12 cellular contexts compared by ENCODE assay signal in the genomic region with DNA sequence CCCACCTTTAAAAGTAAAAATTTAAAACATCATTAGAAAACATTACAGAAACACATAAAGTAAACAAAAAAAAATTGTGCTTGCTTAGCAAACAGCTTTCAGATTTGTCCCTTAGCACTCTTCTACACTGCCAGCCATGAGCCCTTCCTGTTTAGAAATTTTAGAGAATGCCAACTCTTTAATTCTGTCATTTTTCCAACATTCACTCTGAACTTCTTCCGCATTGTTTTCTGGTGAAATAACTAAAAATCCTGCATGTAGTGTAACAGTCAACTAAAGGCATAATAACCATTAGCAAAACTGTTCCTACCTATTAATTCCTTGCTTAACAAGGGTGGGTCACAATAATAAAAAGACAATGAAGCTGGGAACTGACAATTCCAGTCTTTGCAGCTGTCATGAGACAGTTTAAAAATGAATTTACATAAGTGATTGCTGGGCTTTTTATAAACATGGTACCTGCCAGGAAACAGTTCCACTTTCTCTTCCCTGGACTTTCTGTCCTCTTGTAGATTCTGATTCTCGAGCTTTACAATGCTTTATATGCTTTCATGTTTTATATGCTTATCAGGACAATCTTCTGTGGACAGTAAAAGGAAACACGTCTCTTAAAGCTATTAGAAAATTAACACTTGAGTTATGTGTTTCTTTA. TPM values are rescaled to one million over a fixed set of nuclear protein-coding genes. Genes with fewer than 3 reads are reported as not detected.
DNase-seq lines count a peak whose midpoint lies in the region; ATAC-seq and TF ChIP-seq lines count a peak whose summit lies in the region.
"Had no signal": no experiment of that assay in that cellular context is flagged by ENCODE, and none has a peak within 500 bp of the region (broad histone marks: within the 10 kb centered on the region; RNA-seq: fewer than 3 reads in every experiment).

No MANE protein-coding gene starts in this region.

- H3K9me3 Mint-ChIP-seq in activated naive CD8-positive, alpha-beta T cell treated with anti-CD3 and anti-CD28 coated beads for 36 hours: no peaks in the 10 kb centered on the region
- H3K9me3 Mint-ChIP-seq: effector memory CD8-positive, alpha-beta T cell had no signal

- peaks cover 2% of the 10 kb centered on the region for H3K4me1 Mint-ChIP-seq in activated naive CD8-positive, alpha-beta T cell treated with anti-CD3 and anti-CD28 coated beads for 36 hours

- no peaks in the 10 kb centered on the region for H3K36me3 Mint-ChIP-seq in activated naive CD8-positive, alpha-beta T cell treated with anti-CD3 and anti-CD28 coated beads for 36 hours

- H3K27ac ChIP-seq in SJSA1 (peak overlapping the region; percentile 72), osteoblast (ENCODE audit: low read depth, low read length) (no peak overlapping the region)
- H3K27ac ChIP-seq: BLaER1 had no signal

- H3K27me3 ChIP-seq in SJSA1 (replicated peaks): no peaks in the 10 kb centered on the region
- H3K27me3 ChIP-seq in osteoblast (ENCODE audit: insufficient read depth, low read length): no peaks in the 10 kb centered on the region
- no peaks in the 10 kb centered on the region for H3K27me3 ChIP-seq in MG63
- H3K27me3 ChIP-seq: BLaER1 had no signal

- ATAC-seq in HG03025 (IDR thresholded peaks at IDR 0.05; ENCODE audit: low FRiP score, unreplicated experiment): no peak
- ATAC-seq: effector memory CD8-positive, alpha-beta T cell had no signal

- peaks cover 11% of the 10 kb centered on the region for H3K27me3 Mint-ChIP-seq in activated naive CD8-positive, alpha-beta T cell treated with anti-CD3 and anti-CD28 coated beads for 36 hours

- H3K4me2 ChIP-seq in osteoblast (ENCODE audit: insufficient read depth, low read length): peak overlapping the region; percentile 5
- H3K4me2 ChIP-seq: BLaER1, smooth muscle cell had no signal

- peaks cover 99% of the 10 kb centered on the region for H3K79me2 ChIP-seq in osteoblast (ENCODE audit: insufficient read depth, low read length)

- H3K4me1 ChIP-seq in SJSA1 (replicated peaks) (peaks cover 52% of the 10 kb centered on the region), osteoblast (ENCODE audit: insufficient read depth, low read length) (peaks cover 24% of the 10 kb centered on the region)

- H3K9me3 ChIP-seq in SJSA1 (replicated peaks) (no peaks in the 10 kb centered on the region), osteoblast (ENCODE audit: low read depth, low read length) (no peaks in the 10 kb centered on the region), MG63 (no peaks in the 10 kb centered on the region)

- peaks cover 85% of the 10 kb centered on the region for H4K20me1 ChIP-seq in osteoblast (ENCODE audit: insufficient read depth, low read length)
- H4K20me1 ChIP-seq: BLaER1 had no signal

- H2AFZ ChIP-seq in osteoblast (ENCODE audit: low read length): no peak overlapping the region

- H3K4me3 ChIP-seq in SJSA1: no peak overlapping the region
- H3K4me3 ChIP-seq in osteoblast (ENCODE audit: insufficient read depth, low read length): no peak overlapping the region
- H3K4me3 ChIP-seq in MG63: no peak overlapping the region; the same call in 1 of the 2 replicates
- H3K4me3 ChIP-seq: BLaER1, smooth muscle cell had no signal

- H3K36me3 ChIP-seq in SJSA1 (peaks cover 25% of the 10 kb centered on the region), osteoblast (ENCODE audit: insufficient read depth, low read length) (peaks cover 3% of the 10 kb centered on the region), MG63 (peaks cover 40% of the 10 kb centered on the region)

- no peak overlapping the region for H3K27ac Mint-ChIP-seq in activated naive CD8-positive, alpha-beta T cell treated with anti-CD3 and anti-CD28 coated beads for 36 hours
- H3K27ac Mint-ChIP-seq: effector memory CD8-positive, alpha-beta T cell had no signal

- TF ChIP-seq CTCF in osteoblast (IDR thresholded peaks at IDR 0.05; ENCODE audit: extremely low read depth, low read depth, low read length): no peak

- H3K4me3 Mint-ChIP-seq in activated naive CD8-positive, alpha-beta T cell treated with anti-CD3 and anti-CD28 coated beads for 36 hours: no peak overlapping the region
- H3K4me3 Mint-ChIP-seq: effector memory CD8-positive, alpha-beta T cell had no signal

- peak; percentile 38 for DNase-seq in AG20443 (ENCODE audit: low spot score)
- peak in 1 of 2 experiments; percentile 79 for DNase-seq in SJSA1 (ENCODE audit: low read depth in 1 of 2, low spot score in 2 of 2)
- DNase-seq in glomerular visceral epithelial cell (ENCODE audit: extremely low spot score): peak; percentile 18
- no peak for DNase-seq in osteoblast (ENCODE audit: insufficient read length, low spot score, missing footprints)
- DNase-seq in activated naive CD8-positive, alpha-beta T cell treated with anti-CD3 and anti-CD28 coated beads for 36 hours: no peak
- no peak for DNase-seq in MG63
- no peak for DNase-seq in SHP77 (lab: John Stamatoyannopoulos, UW)
- DNase-seq: activated CD4-positive, CD25-positive, alpha-beta regulatory T cell treated with anti-CD3 and anti-CD28 coated beads, Interleukin-2, amount 50 U/mL, for 72 hours; effector memory CD8-positive, alpha-beta T cell had no signal

RNA-seq across cellular contexts. Expression of gene GNG12, which starts 19.0 kb away (rescaled TPM):
- total RNA-seq in SJSA1 (2014; rRNA removed; shearing (Covaris generic)): 208 and 330 TPM in 2 replicates
- 204 and 219 TPM in 2 replicates for total RNA-seq in osteoblast
- total RNA-seq in activated naive CD8-positive, alpha-beta T cell treated with anti-CD3 and anti-CD28 coated beads for 36 hours: under 1 TPM; 0.43 to 0.60 TPM
- 224 and 362 TPM in 2 replicates for total RNA-seq in MG63 (2014; rRNA removed; shearing (Covaris generic); ENCODE audit: low replicate concordance)

Comparison
In these comparisons a context has a peak if more than half of its experiments do, and no peak if none do; other contexts are left out.
1. DNase-seq: peak in AG20443 (single experiment) and glomerular visceral epithelial cell (single experiment); none in osteoblast (single experiment), activated naive CD8-positive, alpha-beta T cell treated with anti-CD3 and anti-CD28 coated beads for 36 hours (single experiment), MG63 (single experiment) and SHP77 (0 of 2).
2. RNA of gene GNG12, which starts 19.0 kb away (total RNA-seq): 208 to 330 TPM in SJSA1, 224 to 362 TPM in MG63 and 204 to 219 TPM in osteoblast; 0.43 to 0.60 TPM in activated naive CD8-positive, alpha-beta T cell treated with anti-CD3 and anti-CD28 coated beads for 36 hours; every median in the first group is over 100 times any median in the second.